In the genomic region with DNA sequence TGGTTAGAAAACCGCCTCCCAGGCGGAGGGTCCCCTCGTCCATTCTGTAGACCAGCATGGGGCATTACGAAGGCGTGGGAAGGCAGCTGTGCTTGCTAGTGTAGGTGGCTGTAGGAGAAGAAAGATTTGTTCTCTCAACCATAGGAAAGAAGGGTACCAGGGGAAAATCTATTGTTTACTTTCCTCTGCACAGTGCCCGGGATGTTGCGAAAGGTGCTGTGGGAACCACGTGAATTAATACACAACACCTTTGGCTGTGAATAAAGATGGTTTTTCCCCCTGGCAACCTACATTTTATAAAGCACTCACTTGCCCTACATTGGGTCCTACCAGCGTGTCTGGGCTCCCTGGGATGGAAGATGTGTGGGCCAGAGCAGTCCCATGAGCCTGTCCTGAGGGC, we compare ENCODE assay signal across 1 cellular context.
TF ChIP-seq lines count a peak whose summit lies in the region.

No MANE protein-coding gene starts in this region.

TF ChIP-seq in liver, 16 proteins besides CTCF, POLR2A, EP300 and RAD21 (continued from another document):
- TF ChIP-seq, protein P1, sequence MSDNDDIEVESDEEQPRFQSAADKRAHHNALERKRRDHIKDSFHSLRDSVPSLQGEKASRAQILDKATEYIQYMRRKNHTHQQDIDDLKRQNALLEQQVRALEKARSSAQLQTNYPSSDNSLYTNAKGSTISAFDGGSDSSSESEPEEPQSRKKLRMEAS (IDR thresholded peaks at IDR 0.05): no peak
- peak in 1 of 2 donors; percentile 46 for TF ChIP-seq HNF4A (conservative IDR thresholded peaks at IDR 0.05)
